8 cellular contexts compared by ENCODE assay signal in genomic region chr9:137077010-137077747, GRCh38. TPM values are rescaled to one million over a fixed set of nuclear protein-coding genes. Genes with fewer than 3 reads are reported as not detected.
DNase-seq lines count a peak whose midpoint lies in the region; ATAC-seq and TF ChIP-seq lines count a peak whose summit lies in the region.

A gene with protein sequence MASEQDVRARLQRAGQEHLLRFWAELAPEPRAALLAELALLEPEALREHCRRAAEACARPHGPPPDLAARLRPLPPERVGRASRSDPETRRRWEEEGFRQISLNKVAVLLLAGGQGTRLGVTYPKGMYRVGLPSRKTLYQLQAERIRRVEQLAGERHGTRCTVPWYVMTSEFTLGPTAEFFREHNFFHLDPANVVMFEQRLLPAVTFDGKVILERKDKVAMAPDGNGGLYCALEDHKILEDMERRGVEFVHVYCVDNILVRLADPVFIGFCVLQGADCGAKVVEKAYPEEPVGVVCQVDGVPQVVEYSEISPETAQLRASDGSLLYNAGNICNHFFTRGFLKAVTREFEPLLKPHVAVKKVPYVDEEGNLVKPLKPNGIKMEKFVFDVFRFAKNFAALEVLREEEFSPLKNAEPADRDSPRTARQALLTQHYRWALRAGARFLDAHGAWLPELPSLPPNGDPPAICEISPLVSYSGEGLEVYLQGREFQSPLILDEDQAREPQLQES (plus strand): TSS chr9:137077517. CDS start chr9:137077533, 16 bp downstream.

- CTCF ChIA-PET in A673 (lab: Charles Lee) = interaction anchor here (0.5 to 1.1 kb wide), 2 partner anchors 10 to 27 kb away, joined by 3 read pairs; no protein-coding TSS in a partner anchor

- H3K4me1 ChIP-seq in A673 (ENCODE audit: insufficient read depth, low read length, poor library complexity, severe bottlenecking) (peaks cover 5% of the 10 kb centered on the region), iPS-18a (ENCODE audit: control insufficient read depth, low read depth, low read length) (peaks cover 5% of the 10 kb centered on the region), gastrocnemius medialis (peaks cover 0 to 12% of the 10 kb centered on the region in 2 donors)

- H3K36me3 ChIP-seq in A673 (ENCODE audit: insufficient read depth, low read length, poor library complexity, severe bottlenecking) (peaks cover 5% of the 10 kb centered on the region), brain microvascular endothelial cell (replicated peaks) (no peaks in the 10 kb centered on the region), iPS-18a (ENCODE audit: control insufficient read depth, low read depth, low read length) (no peaks in the 10 kb centered on the region), gastrocnemius medialis (no peaks in the 10 kb centered on the region)

- ATAC-seq in GM18517 (IDR thresholded peaks at IDR 0.05; ENCODE audit: unreplicated experiment) = peak; percentile 50
- peak; percentile 50 for ATAC-seq in HG03520 (IDR thresholded peaks at IDR 0.05; ENCODE audit: unreplicated experiment)
- ATAC-seq in gastrocnemius medialis = peak; percentile 37 to 70

- no peak for TF ChIP-seq CTCF in A673 (conservative IDR thresholded peaks at IDR 0.05; ENCODE audit: low read depth, low read length)
- TF ChIP-seq CTCF in brain microvascular endothelial cell (IDR thresholded peaks at IDR 0.05; ENCODE audit: low read depth, low read length, missing control alignments) = no peak
- no peak for TF ChIP-seq CTCF in gastrocnemius medialis (IDR thresholded peaks at IDR 0.05 in 4 of 5, conservative IDR thresholded peaks at IDR 0.05 in 1 of 5)

- TF ChIP-seq POLR2A in gastrocnemius medialis (IDR thresholded peaks at IDR 0.05) = peak; percentile 69 to 70

- H3K9me3 ChIP-seq in A673 (ENCODE audit: low read depth, low read length, poor library complexity, severe bottlenecking) (no peaks in the 10 kb centered on the region), iPS-18a (ENCODE audit: control insufficient read depth, low read depth, low read length) (no peaks in the 10 kb centered on the region), gastrocnemius medialis (no peaks in the 10 kb centered on the region)

- DNase-seq in A673 (ENCODE audit: low spot score) = peak; percentile 58
- DNase-seq in brain microvascular endothelial cell = no peak
- peak; percentile 58 for DNase-seq in gastrocnemius medialis
- DNase-seq in NCI-H2107 treated with DMSO at 0.1 percent for 48 hours (lab: John Stamatoyannopoulos, UW; ENCODE audit: unreplicated experiment) = no peak

- POLR2A ChIA-PET in A673 (lab: Charles Lee; ENCODE audit: low non-redundant PET) = no interaction called here

- peak within 1 kb of the TSS; percentile 59 for H3K4me3 ChIP-seq in A673 (ENCODE audit: low read depth, low read length, poor library complexity, severe bottlenecking)
- H3K4me3 ChIP-seq in brain microvascular endothelial cell (ENCODE audit: low read depth, low read length) = peak within 1 kb of the TSS; percentile 70
- H3K4me3 ChIP-seq in iPS-18a (ENCODE audit: low read length) = peak within 1 kb of the TSS; percentile 8
- H3K4me3 ChIP-seq in gastrocnemius medialis = peak within 1 kb of the TSS; percentile 51 to 64 (median 56)

- H3K27ac ChIP-seq in A673 (ENCODE audit: low read depth, low read length, poor library complexity, severe bottlenecking) (no peak within 1 kb of the TSS), brain microvascular endothelial cell (no peak within 1 kb of the TSS), iPS-18a (ENCODE audit: low read length) (no peak within 1 kb of the TSS), gastrocnemius medialis (peak within 1 kb of the TSS; percentile 54 to 55 (median 55))

- no TSS peak for BruUV-seq in A673 (replicated peaks; lab: Mats Ljungman, UMichigan)

- in situ Hi-C loops in brain microvascular endothelial cell (cut with HindIII; ENCODE audit: low pct_ligation_motif_present, low sequenced_read_pairs) = no loop called here
- in situ Hi-C loops in gastrocnemius medialis (cut with MboI; ENCODE audit: low sequenced_read_pairs in 4 of 4) = no loop called here

- H3K27me3 ChIP-seq in A673 (replicated peaks; ENCODE audit: insufficient read depth, low read depth, low read length, poor library complexity) (no peaks in the 10 kb centered on the region), brain microvascular endothelial cell (replicated peaks) (no peaks in the 10 kb centered on the region), iPS-18a (ENCODE audit: control insufficient read depth, insufficient read depth, low read length) (peaks cover 48% of the 10 kb centered on the region), gastrocnemius medialis (peaks cover 0 to 3% (median 0%) of the 10 kb centered on the region in 3 donors)

- intact Hi-C loops in A673 (cut with micrococcal nuclease; ENCODE audit: unreplicated experiment) (no loop called here), gastrocnemius medialis (cut with DNase I; ENCODE audit: low total_unique reads) (no loop called here)
- intact Hi-C loops in T-helper 1 cell treated with Interleukin-12 subunit alpha and Interleukin-12 subunit beta and Interleukin-4 antibody, amounts not matched to agents 30 ng/mL and 1 ng/mL, for 36 hours (cut with micrococcal nuclease) = loop anchor here (1.0 kb wide), 2 partner anchors 8 to 9 kb away; partner anchors contain the start of gene MAN1B1

- H3K9ac ChIP-seq in iPS-18a (ENCODE audit: low read length) = no peak within 1 kb of the TSS

RNA-seq across cellular contexts. Expression of the gene that starts here (rescaled TPM):
- total RNA-seq in A673 (2021) = 11.2 and 13.0 TPM in 2 replicates
- total RNA-seq in T-helper 1 cell treated with Interleukin-12 subunit alpha and Interleukin-12 subunit beta and Interleukin-4 antibody, amounts not matched to agents 30 ng/mL and 1 ng/mL, for 36 hours = 15.1 and 15.7 TPM in 2 replicates
- total RNA-seq in gastrocnemius medialis = 1 to 10 TPM in 2 of 4 donors, under 1 TPM in 2; 0.49 to 2.5 (median 1.5) TPM

Comparison
In these comparisons a context has a peak if more than half of its experiments do, and no peak if none do; other contexts are left out.
1. DNase-seq: peak in A673 (single experiment) and gastrocnemius medialis (2 of 2); none in brain microvascular endothelial cell (single experiment) and NCI-H2107 treated with DMSO at 0.1 percent for 48 hours (single experiment).
2. H3K27ac ChIP-seq: peak in gastrocnemius medialis (4 of 4); none in A673 (single experiment), brain microvascular endothelial cell (single experiment) and iPS-18a (single experiment).
3. H3K4me3 ChIP-seq: peak in every context shown above with its lines; median percentile 70 in brain microvascular endothelial cell; 59 in A673; 56 in gastrocnemius medialis; 8 in iPS-18a.
4. Peak in every context shown above with its lines, with median percentiles within 50 percentile points of each other: ATAC-seq.